ENCODE assay signal across 8 cellular contexts in genomic region chr11:57668467-57668890, GRCh38. TPM values are rescaled to one million over a fixed set of nuclear protein-coding genes. Genes with fewer than 3 reads are reported as not detected.
DNase-seq lines count a peak whose midpoint lies in the region; ATAC-seq, FAIRE-seq and TF ChIP-seq lines count a peak whose summit lies in the region.

No MANE protein-coding gene starts in this region.

- peaks cover 47% of the 10 kb centered on the region for H3K36me3 Mint-ChIP-seq in CD4-positive, alpha-beta T cell (ENCODE audit: low read depth)

- peak overlapping the region; percentile 95 for H3K27ac Mint-ChIP-seq in CD4-positive, alpha-beta T cell

- peaks cover 48% of the 10 kb centered on the region for H4K20me1 ChIP-seq in Loucy (ENCODE audit: insufficient read depth, low read length, poor library complexity, severe bottlenecking)

- peaks cover 55% of the 10 kb centered on the region for H3K79me2 ChIP-seq in Loucy (ENCODE audit: insufficient read depth, low read length)

- no peaks in the 10 kb centered on the region for H3K9me3 Mint-ChIP-seq in CD4-positive, alpha-beta T cell

- H3K4me2 ChIP-seq in Loucy (ENCODE audit: low read depth, low read length, poor library complexity, severe bottlenecking): peak overlapping the region; percentile 99

- intact Hi-C loops in CD4-positive, alpha-beta T cell (cut with DNase I, micrococcal nuclease): loop anchor here (1.0 to 10.0 kb wide), 6 partner anchors 44 to 1474 kb away; partner anchors contain the start of genes FAM111A (in 1 of the 2), MED19 (in 1 of the 2), P2RX3 (in 1 of the 2) and SELENOH (in 1 of the 2)
- intact Hi-C loops in kidney (cut with DNase I): no loop called here

- CTCF ChIA-PET in CD4-positive, alpha-beta T cell (lab: Charles Lee): no interaction called here

- no peak for ATAC-seq in CD4-positive, alpha-beta T cell (ENCODE audit: poor library complexity)
- peak; percentile 1 for ATAC-seq in GM19463 (IDR thresholded peaks at IDR 0.05; ENCODE audit: unreplicated experiment)
- no peak for ATAC-seq in HG03039 (IDR thresholded peaks at IDR 0.05; ENCODE audit: unreplicated experiment)

- peaks cover 61% of the 10 kb centered on the region for H3K4me1 Mint-ChIP-seq in CD4-positive, alpha-beta T cell (ENCODE audit: low read depth)

- no peak for TF ChIP-seq CTCF in CD4-positive, alpha-beta T cell (IDR thresholded peaks at IDR 0.05)
- TF ChIP-seq CTCF in Loucy (conservative IDR thresholded peaks at IDR 0.05; ENCODE audit: low read length) (no peak), kidney (IDR thresholded peaks at IDR 0.05; ENCODE audit: borderline replicate concordance, extremely low read depth, insufficient read depth) (no peak)

- H3K4me1 ChIP-seq in Loucy (ENCODE audit: insufficient read depth, low read length, poor library complexity, severe bottlenecking) (peaks cover 50% of the 10 kb centered on the region), kidney (ENCODE audit: control insufficient read depth in 1 of 2, insufficient read depth in 1 of 2, low read depth in 1 of 2, low read length in 2 of 2) (peaks cover 15 to 18% of the 10 kb centered on the region in 2 donors), subcutaneous abdominal adipose tissue (ENCODE audit: control insufficient read depth in 5 of 5, insufficient read depth in 5 of 5, low read length in 5 of 5) (peaks cover 0 to 28% (median 25%) of the 10 kb centered on the region in 5 donors)

- H3K27me3 ChIP-seq in CD4-positive, alpha-beta T cell (ENCODE audit: control insufficient read depth, insufficient read depth, low read length): no peaks in the 10 kb centered on the region
- no peaks in the 10 kb centered on the region for H3K27me3 ChIP-seq in Loucy (ENCODE audit: insufficient read depth, low read length, poor library complexity, severe bottlenecking)
- no peaks in the 10 kb centered on the region for H3K27me3 ChIP-seq in subcutaneous abdominal adipose tissue (ENCODE audit: control insufficient read depth in 5 of 5, insufficient read depth in 4 of 5, low read length in 5 of 5)

- no peaks in the 10 kb centered on the region for H3K9me3 ChIP-seq in CD4-positive, alpha-beta T cell (ENCODE audit: control insufficient read depth, low read length)
- H3K9me3 ChIP-seq in Loucy (ENCODE audit: insufficient read depth, low read depth, low read length) (no peaks in the 10 kb centered on the region), kidney (ENCODE audit: control insufficient read depth in 1 of 2, low read length in 2 of 2) (no peaks in the 10 kb centered on the region), subcutaneous abdominal adipose tissue (ENCODE audit: control insufficient read depth in 5 of 5, low read length in 5 of 5) (no peaks in the 10 kb centered on the region)

- H3K27ac ChIP-seq in CD4-positive, alpha-beta T cell (ENCODE audit: low read depth, low read length): peak overlapping the region; percentile 98
- peak overlapping the region; percentile 100 for H3K27ac ChIP-seq in angular gyrus (ENCODE audit: low read depth, low read length)
- H3K27ac ChIP-seq in kidney (ENCODE audit: low read depth in 2 of 2, low read length in 2 of 2): peak overlapping the region; percentile 97
- peak overlapping the region; percentile 98 for H3K27ac ChIP-seq in subcutaneous abdominal adipose tissue (ENCODE audit: low read depth, low read length)

- peak overlapping the region; percentile 81 for H2AFZ ChIP-seq in Loucy (ENCODE audit: low read length)

- DNase-seq in CD4-positive, alpha-beta T cell: peak in 2 of 10 experiments; percentile 17 to 27
- DNase-seq in kidney (no peak), NCI-H226 (no peak)

- H3K4me3 ChIP-seq in Loucy (ENCODE audit: low read length, poor library complexity, severe bottlenecking) (peak overlapping the region; percentile 98), kidney (ENCODE audit: low read length in 2 of 2) (peak overlapping the region; percentile 83 to 86), subcutaneous abdominal adipose tissue (ENCODE audit: low read depth in 1 of 5, low read length in 5 of 5) (peak overlapping the region; percentile 88 to 97 (median 93))

- POLR2A ChIA-PET in CD4-positive, alpha-beta T cell (lab: Charles Lee): interaction anchor here (0.6 to 2.2 kb wide), 7 partner anchors 9 to 909 kb away, joined by 3 to 20 read pairs (median 5); partner anchors contain the start of genes MED19, SELENOH, TMX2 and UBE2L6

- H3K36me3 ChIP-seq in Loucy (ENCODE audit: insufficient read depth, low read length) (peaks cover 16% of the 10 kb centered on the region; the same call in 1 of the 2 replicates), kidney (ENCODE audit: control insufficient read depth in 1 of 2, insufficient read depth in 2 of 2, low read length in 2 of 2) (peaks cover 6 to 13% of the 10 kb centered on the region in 2 donors), subcutaneous abdominal adipose tissue (ENCODE audit: control insufficient read depth in 5 of 5, insufficient read depth in 5 of 5, low read length in 5 of 5) (peaks cover 15 to 17% (median 16%) of the 10 kb centered on the region in 5 donors)

- no peaks in the 10 kb centered on the region for H3F3A ChIP-seq in Loucy (ENCODE audit: low read depth)

- peak overlapping the region; percentile 89 for H3K4me3 Mint-ChIP-seq in CD4-positive, alpha-beta T cell

- no peaks in the 10 kb centered on the region for H3K27me3 Mint-ChIP-seq in CD4-positive, alpha-beta T cell

- peak overlapping the region; percentile 95 for H3K9ac ChIP-seq in Loucy (ENCODE audit: low read depth, low read length, poor library complexity, severe bottlenecking)
- H3K9ac ChIP-seq in kidney (ENCODE audit: low read length in 2 of 2): peak overlapping the region; percentile 64 to 82
- H3K9ac ChIP-seq in subcutaneous abdominal adipose tissue (ENCODE audit: low read length in 5 of 5): peak overlapping the region; percentile 98 to 99 (median 98)

- no peaks in the 10 kb centered on the region for H3K9me2 ChIP-seq in Loucy (replicated peaks; ENCODE audit: low read depth, low read length)

- FAIRE-seq in kidney (lab: Jason Lieb, UNC): no peak

RNA-seq across cellular contexts. Expression of gene ZDHHC5, which starts 0.6 kb away (rescaled TPM):
- total RNA-seq in CD4-positive, alpha-beta T cell: 10 to 100 TPM; 59.7 to 61.1 TPM
- total RNA-seq in kidney: 90.2 TPM
- polyA plus RNA-seq in kidney (ENCODE audit: insufficient read depth, low read depth, low replicate concordance): 28.3 TPM

RNA-seq across cellular contexts. Expression of gene CLP1, which starts 10.9 kb away (rescaled TPM):
- total RNA-seq in CD4-positive, alpha-beta T cell: 10 to 100 TPM; 21.8 to 24.2 TPM
- 12.2 TPM for total RNA-seq in kidney
- polyA plus RNA-seq in kidney (ENCODE audit: insufficient read depth, low read depth, low replicate concordance): 8.5 TPM

RNA-seq across cellular contexts. Expression of gene YPEL4, which starts 18.8 kb away (rescaled TPM):
- 1 to 10 TPM; 5.6 to 7.3 TPM for total RNA-seq in CD4-positive, alpha-beta T cell
- total RNA-seq in kidney: 0.82 TPM
- polyA plus RNA-seq in kidney (ENCODE audit: insufficient read depth, low read depth, low replicate concordance): 0.88 TPM

RNA-seq across cellular contexts. Expression of gene MED19, which starts 43.5 kb away (rescaled TPM):
- total RNA-seq in CD4-positive, alpha-beta T cell: 10 to 100 TPM; 13.7 to 14.9 TPM
- 15.2 TPM for total RNA-seq in kidney
- polyA plus RNA-seq in kidney (ENCODE audit: insufficient read depth, low read depth, low replicate concordance): 26.1 TPM

RNA-seq across cellular contexts. Expression of gene TMX2, which starts 43.9 kb away (rescaled TPM):
- total RNA-seq in CD4-positive, alpha-beta T cell: 10 to 100 TPM; 30.0 to 30.5 TPM
- total RNA-seq in kidney: 86.1 TPM
- 133 TPM for polyA plus RNA-seq in kidney (ENCODE audit: insufficient read depth, low read depth, low replicate concordance)
